8 cellular contexts compared by ENCODE assay signal in the genomic region with DNA sequence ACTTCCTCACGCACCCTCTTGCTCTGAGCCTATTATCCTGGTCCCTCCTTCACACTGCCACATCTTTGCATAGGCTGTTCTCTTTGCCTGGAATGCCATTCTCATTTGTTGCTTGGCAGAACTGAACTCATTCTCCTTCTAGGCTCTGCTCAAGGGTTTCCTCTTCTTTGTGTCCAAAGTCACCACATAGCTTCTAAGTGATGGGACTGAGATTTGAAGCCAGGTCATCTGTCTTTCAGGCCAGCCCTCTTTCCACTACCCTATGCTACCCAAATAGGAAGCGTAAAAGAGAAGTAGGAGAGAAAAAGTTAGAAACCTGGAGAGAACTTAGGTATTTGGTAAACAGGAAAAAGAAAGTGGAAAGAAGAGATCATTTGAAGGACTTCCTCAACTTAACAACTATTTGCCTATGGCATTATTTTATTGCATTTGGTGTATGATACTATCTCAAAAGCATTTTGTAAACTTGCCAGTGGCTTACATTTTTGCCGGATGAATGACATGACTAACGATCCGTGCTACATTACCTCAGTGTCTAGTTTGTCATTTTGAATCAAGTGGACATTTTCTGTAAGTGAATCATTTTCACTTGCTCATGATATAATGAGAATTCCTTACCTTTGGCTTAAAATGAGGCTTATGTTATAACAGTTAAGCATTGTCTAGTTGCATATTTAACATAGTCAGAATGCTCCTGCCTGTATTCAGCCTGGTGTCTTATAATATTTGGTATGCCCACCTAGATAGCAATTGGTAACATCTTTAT. TPM values are rescaled to one million over a fixed set of nuclear protein-coding genes. Genes with fewer than 3 reads are reported as not detected.
DNase-seq lines count a peak whose midpoint lies in the region; ATAC-seq, FAIRE-seq and TF ChIP-seq lines count a peak whose summit lies in the region.

No MANE protein-coding gene starts in this region.

- no peak for TF ChIP-seq POLR2A in H54 (IDR thresholded peaks at IDR 0.05; ENCODE audit: low read depth, low read length)

- no peak for TF ChIP-seq CTCF in WERI-Rb-1 (IDR thresholded peaks at IDR 0.05; ENCODE audit: low read depth, low read length)

- peak; percentile 68 for FAIRE-seq in H54 (lab: Jason Lieb, UNC)

- no peaks in the 10 kb centered on the region for H3K36me3 ChIP-seq in WERI-Rb-1

- no peak overlapping the region for H3K4me3 Mint-ChIP-seq in activated T-helper 1 cell treated with anti-CD3 and anti-CD28 coated beads, Interleukin-12 subunit alpha, Interleukin-12 subunit beta, Interleukin-2, Interleukin-4 antibody, amounts not matched to agents 30 ng/mL and 10 ng/mL and 1 ng/mL, durations not matched to agents 14 hours and 24 hours and 36 hours
- H3K4me3 Mint-ChIP-seq in immature natural killer cell, result no peak overlapping the region

- no peaks in the 10 kb centered on the region for H3K27me3 ChIP-seq in WERI-Rb-1 (ENCODE audit: insufficient read depth, low read depth, severe bottlenecking)

- H3K27me3 Mint-ChIP-seq in activated T-helper 1 cell treated with anti-CD3 and anti-CD28 coated beads, Interleukin-12 subunit alpha, Interleukin-12 subunit beta, Interleukin-2, Interleukin-4 antibody, amounts not matched to agents 30 ng/mL and 10 ng/mL and 1 ng/mL, durations not matched to agents 14 hours and 24 hours and 36 hours (ENCODE audit: insufficient read depth), result no peaks in the 10 kb centered on the region
- peaks cover 0 to 3% (median 0%) of the 10 kb centered on the region in 3 donors for H3K27me3 Mint-ChIP-seq in immature natural killer cell (ENCODE audit: low read depth in 3 of 3)

- H3K9me3 ChIP-seq in WERI-Rb-1 (ENCODE audit: severe bottlenecking), result no peaks in the 10 kb centered on the region

- no peaks in the 10 kb centered on the region for H3K9me3 Mint-ChIP-seq in activated T-helper 1 cell treated with anti-CD3 and anti-CD28 coated beads, Interleukin-12 subunit alpha, Interleukin-12 subunit beta, Interleukin-2, Interleukin-4 antibody, amounts not matched to agents 30 ng/mL and 10 ng/mL and 1 ng/mL, durations not matched to agents 14 hours and 24 hours and 36 hours
- H3K9me3 Mint-ChIP-seq in immature natural killer cell, result no peaks in the 10 kb centered on the region

- intact Hi-C loops in activated T-helper 1 cell treated with anti-CD3 and anti-CD28 coated beads, Interleukin-12 subunit alpha, Interleukin-12 subunit beta, Interleukin-2, Interleukin-4 antibody, amounts not matched to agents 30 ng/mL and 10 ng/mL and 1 ng/mL, durations not matched to agents 14 hours and 24 hours and 36 hours (cut with micrococcal nuclease), result no loop called here

- no peak overlapping the region for H3K27ac ChIP-seq in WERI-Rb-1

- DNase-seq in A172 (ENCODE audit: low spot score) (peak; percentile 95), H54 (ENCODE audit: insufficient read length, low spot score) (peak; percentile 14), immature natural killer cell (no peak), WERI-Rb-1 (no peak)
- DNase-seq in activated T-helper 1 cell treated with anti-CD3 and anti-CD28 coated beads, Interleukin-12 subunit alpha, Interleukin-12 subunit beta, Interleukin-2, Interleukin-4 antibody, amounts not matched to agents 30 ng/mL and 10 ng/mL and 1 ng/mL, durations not matched to agents 14 hours and 24 hours and 36 hours (ENCODE audit: low spot score), result no peak
- no peak for DNase-seq in activated effector memory CD4-positive, alpha-beta T cell treated with Interleukin-2 at 50 U/mL for 16 hours

- no peak overlapping the region for H3K4me3 ChIP-seq in WERI-Rb-1 (ENCODE audit: low read depth, low read length)

- ATAC-seq in GM18511 (IDR thresholded peaks at IDR 0.05; ENCODE audit: unreplicated experiment) (no peak), GM18517 (IDR thresholded peaks at IDR 0.05; ENCODE audit: unreplicated experiment) (no peak)

- peak overlapping the region; percentile 14 for H3K27ac Mint-ChIP-seq in activated T-helper 1 cell treated with anti-CD3 and anti-CD28 coated beads, Interleukin-12 subunit alpha, Interleukin-12 subunit beta, Interleukin-2, Interleukin-4 antibody, amounts not matched to agents 30 ng/mL and 10 ng/mL and 1 ng/mL, durations not matched to agents 14 hours and 24 hours and 36 hours
- H3K27ac Mint-ChIP-seq in immature natural killer cell, result peak overlapping the region in 5 of 6 donors; percentile 0 to 66 (median 34)

- H3K36me3 Mint-ChIP-seq in activated T-helper 1 cell treated with anti-CD3 and anti-CD28 coated beads, Interleukin-12 subunit alpha, Interleukin-12 subunit beta, Interleukin-2, Interleukin-4 antibody, amounts not matched to agents 30 ng/mL and 10 ng/mL and 1 ng/mL, durations not matched to agents 14 hours and 24 hours and 36 hours (ENCODE audit: low read depth), result peaks cover 2% of the 10 kb centered on the region
- no peaks in the 10 kb centered on the region for H3K36me3 Mint-ChIP-seq in immature natural killer cell

- peaks cover 62% of the 10 kb centered on the region for H3K4me1 Mint-ChIP-seq in activated T-helper 1 cell treated with anti-CD3 and anti-CD28 coated beads, Interleukin-12 subunit alpha, Interleukin-12 subunit beta, Interleukin-2, Interleukin-4 antibody, amounts not matched to agents 30 ng/mL and 10 ng/mL and 1 ng/mL, durations not matched to agents 14 hours and 24 hours and 36 hours (ENCODE audit: low read depth)
- peaks cover 53 to 66% of the 10 kb centered on the region in 2 donors for H3K4me1 Mint-ChIP-seq in immature natural killer cell

RNA-seq across cellular contexts. Expression of gene NF2, which starts 18.5 kb away (rescaled TPM):
- 3.7 and 5.3 TPM in 2 replicates for total RNA-seq in A172 (2014; rRNA removed; shearing (Covaris generic))
- 65.7 and 66.1 TPM in 2 replicates for total RNA-seq in activated T-helper 1 cell treated with anti-CD3 and anti-CD28 coated beads, Interleukin-12 subunit alpha, Interleukin-12 subunit beta, Interleukin-2, Interleukin-4 antibody, amounts not matched to agents 30 ng/mL and 10 ng/mL and 1 ng/mL, durations not matched to agents 14 hours and 24 hours and 36 hours
- 10 to 100 TPM; 12.9 to 34.1 (median 15.6) TPM for polyA plus RNA-seq in immature natural killer cell

RNA-seq across cellular contexts. Expression of gene NIPSNAP1, which starts 41.0 kb away (rescaled TPM):
- 88.8 and 95.7 TPM in 2 replicates for total RNA-seq in A172 (2014; rRNA removed; shearing (Covaris generic))
- 43.7 and 44.7 TPM in 2 replicates for total RNA-seq in activated T-helper 1 cell treated with anti-CD3 and anti-CD28 coated beads, Interleukin-12 subunit alpha, Interleukin-12 subunit beta, Interleukin-2, Interleukin-4 antibody, amounts not matched to agents 30 ng/mL and 10 ng/mL and 1 ng/mL, durations not matched to agents 14 hours and 24 hours and 36 hours
- polyA plus RNA-seq in immature natural killer cell, result 10 to 100 TPM; 44.5 to 60.5 (median 47.6) TPM

Comparison
In these comparisons a context has a peak if more than half of its experiments do, and no peak if none do; other contexts are left out.
1. DNase-seq: peak in A172 (single experiment) and H54 (single experiment); none in activated T-helper 1 cell treated with anti-CD3 and anti-CD28 coated beads, Interleukin-12 subunit alpha, Interleukin-12 subunit beta, Interleukin-2, Interleukin-4 antibody, amounts not matched to agents 30 ng/mL and 10 ng/mL and 1 ng/mL, durations not matched to agents 14 hours and 24 hours and 36 hours (single experiment), immature natural killer cell (0 of 3), activated effector memory CD4-positive, alpha-beta T cell treated with Interleukin-2 at 50 U/mL for 16 hours (single experiment) and WERI-Rb-1 (single experiment).
2. RNA of gene NF2, which starts 18.5 kb away (total RNA-seq): 65.7 to 66.1 TPM in activated T-helper 1 cell treated with anti-CD3 and anti-CD28 coated beads, Interleukin-12 subunit alpha, Interleukin-12 subunit beta, Interleukin-2, Interleukin-4 antibody, amounts not matched to agents 30 ng/mL and 10 ng/mL and 1 ng/mL, durations not matched to agents 14 hours and 24 hours and 36 hours; 3.7 to 5.3 TPM in A172; every median in the first group is over 10 times any median in the second.